ENCODE assay signal across 16 cellular contexts in the genomic region with DNA sequence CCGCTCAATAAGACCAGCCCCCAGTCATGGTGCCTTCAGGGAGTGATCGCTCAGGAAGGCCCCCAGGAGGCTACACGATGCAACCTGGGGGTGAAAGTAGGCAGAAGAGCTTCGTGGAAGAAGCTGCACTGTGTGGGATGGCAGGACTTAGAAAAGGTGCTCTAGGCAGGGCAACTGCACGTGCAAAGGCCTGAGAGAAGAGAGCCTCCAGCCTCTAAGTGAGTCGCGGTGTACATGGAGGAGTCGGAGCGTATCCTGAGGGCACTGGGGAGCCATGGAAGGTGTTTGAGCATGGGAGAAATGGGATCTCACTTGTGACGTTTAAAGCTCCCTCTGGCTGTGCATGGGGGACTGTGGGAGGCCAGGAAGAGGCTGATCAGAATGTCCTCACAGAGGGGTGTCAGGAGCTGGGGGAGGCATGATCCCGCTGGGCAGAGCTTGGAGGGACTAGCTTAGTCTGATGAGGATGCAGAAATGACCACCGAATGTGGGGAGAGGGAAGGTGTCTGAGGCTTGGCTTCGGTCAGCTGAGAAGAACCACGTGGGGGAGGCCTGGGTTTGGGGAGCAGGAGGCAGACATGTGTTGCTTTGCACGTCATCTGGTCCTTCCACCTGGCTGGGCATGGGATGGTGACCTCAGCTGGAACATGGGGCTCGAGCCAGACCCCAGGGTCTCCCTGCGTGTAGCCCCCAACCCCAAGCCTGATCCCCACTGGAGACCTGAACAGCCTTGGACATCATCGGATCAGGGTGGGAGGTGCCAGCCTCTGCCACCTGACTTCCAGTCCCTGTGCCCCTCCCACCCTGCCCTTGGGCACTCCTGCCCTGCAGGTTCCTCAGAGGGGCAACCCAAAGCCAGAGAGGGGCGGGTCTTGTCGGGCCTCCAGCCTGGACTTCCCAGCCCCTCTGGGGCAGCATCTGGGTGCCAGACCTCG. TPM values are rescaled to one million over a fixed set of nuclear protein-coding genes. Genes with fewer than 3 reads are reported as not detected.
DNase-seq lines count a peak whose midpoint lies in the region; ATAC-seq, FAIRE-seq and TF ChIP-seq lines count a peak whose summit lies in the region.
"Had no signal": no experiment of that assay in that cellular context is flagged by ENCODE, and none has a peak within 500 bp of the region (broad histone marks: within the 10 kb centered on the region; RNA-seq: fewer than 3 reads in every experiment).

No MANE protein-coding gene starts in this region.

- POLR2A ChIA-PET in H1 (lab: Charles Lee; ENCODE audit: partially characterized antibody) = interaction anchor here (1.0 to 9.4 kb wide), 6 partner anchors 9 to 424 kb away, joined by 3 to 109 read pairs (median 6); partner anchors contain the start of gene CIRBP
- POLR2A ChIA-PET in activated CD8-positive, alpha-beta T cell treated with anti-CD3 and anti-CD28 coated beads for 36 hours (lab: Charles Lee) = interaction anchor here (0.8 to 1.5 kb wide), 6 partner anchors 8 to 21 kb away, joined by 3 to 5 read pairs (median 4); no protein-coding TSS in a partner anchor
- POLR2A ChIA-PET in CD8-positive, alpha-beta memory T cell (lab: Charles Lee) = no interaction called here

- peaks cover 15% of the 10 kb centered on the region for H3K4me1 Mint-ChIP-seq in activated CD8-positive, alpha-beta T cell treated with anti-CD3 and anti-CD28 coated beads for 36 hours (ENCODE audit: low read depth)
- H3K4me1 Mint-ChIP-seq in CD8-positive, alpha-beta memory T cell = peaks cover 24 to 42% (median 24%) of the 10 kb centered on the region in 3 donors

- H3K4me1 ChIP-seq in H1 (replicated peaks in 1 of 4; ENCODE audit: control insufficient read depth in 3 of 4, insufficient read depth in 4 of 4, low read length in 3 of 4) = peaks cover 0 to 37% (median 28%) of the 10 kb centered on the region in 4 experiments; a peak in 6 of 7 replicates
- peaks cover 43 to 55% of the 10 kb centered on the region in 2 donors for H3K4me1 ChIP-seq in neuronal stem cell (ENCODE audit: control insufficient read depth in 2 of 2, insufficient read depth in 1 of 2, low read depth in 1 of 2, low read length in 2 of 2)
- H3K4me1 ChIP-seq in CD8-positive, alpha-beta memory T cell (ENCODE audit: insufficient read depth, low read length) = peaks cover 12% of the 10 kb centered on the region
- H3K4me1 ChIP-seq: psoas muscle had no signal

- H3K79me2 ChIP-seq in H1 (ENCODE audit: control insufficient read depth in 1 of 2, insufficient read depth in 2 of 2, low read length in 2 of 2) = no peaks in the 10 kb centered on the region

- peak overlapping the region; percentile 95 for H2BK15ac ChIP-seq in H1 (ENCODE audit: low read length)
- peak overlapping the region; percentile 22 for H2BK15ac ChIP-seq in neuronal stem cell (ENCODE audit: low read length)

- intact Hi-C loops in activated CD8-positive, alpha-beta T cell treated with anti-CD3 and anti-CD28 coated beads for 36 hours (cut with micrococcal nuclease) = no loop called here

- H3K9me3 ChIP-seq in H1 (ENCODE audit: insufficient read depth in 2 of 2, low read depth in 1 of 2, low read length in 1 of 2) (no peaks in the 10 kb centered on the region), neuronal stem cell (replicated peaks in 1 of 2; ENCODE audit: control insufficient read depth in 2 of 2, insufficient read depth in 1 of 2, low read depth in 1 of 2, low read length in 2 of 2) (no peaks in the 10 kb centered on the region)
- H3K9me3 ChIP-seq in CD8-positive, alpha-beta memory T cell (ENCODE audit: low read length) = no peaks in the 10 kb centered on the region
- H3K9me3 ChIP-seq: psoas muscle had no signal

- H3K4me3 Mint-ChIP-seq in activated CD8-positive, alpha-beta T cell treated with anti-CD3 and anti-CD28 coated beads for 36 hours = no peak overlapping the region
- peak overlapping the region in 1 of 7 donors; percentile 21 for H3K4me3 Mint-ChIP-seq in CD8-positive, alpha-beta memory T cell
- H3K4me3 Mint-ChIP-seq: activated naive CD8-positive, alpha-beta T cell treated with anti-CD3 and anti-CD28 coated beads, Interleukin-2, amount 10 ng/mL, durations not matched to agents 7 days and 5 days had no signal

- peak; percentile 63 for DNase-seq in G401 (ENCODE audit: low spot score)
- DNase-seq in H1 (ENCODE audit: low read depth in 1 of 2, low spot score in 2 of 2) = no peak
- no peak for DNase-seq in neuronal stem cell (ENCODE audit: low spot score)
- no peak for DNase-seq in NCI-H510A treated with DMSO at 0.1 percent for 48 hours (lab: John Stamatoyannopoulos, UW)
- no peak for DNase-seq in activated CD8-positive, alpha-beta T cell treated with anti-CD3 and anti-CD28 coated beads for 36 hours
- no peak for DNase-seq in CD8-positive, alpha-beta memory T cell
- DNase-seq: activated CD8-positive, alpha-beta memory T cell treated with anti-CD3 and anti-CD28 coated beads, Interleukin-2, amount 50 U/mL, for 4 hours; activated naive CD8-positive, alpha-beta T cell treated with anti-CD3 and anti-CD28 coated beads, Interleukin-2, amount 10 ng/mL, durations not matched to agents 7 days and 5 days; left colon; NCI-H1105; NCI-H510A; psoas muscle; T-helper 1 cell had no signal

- H3K56ac ChIP-seq in H1 (replicated peaks; ENCODE audit: insufficient read length, low read depth, low read length) = no peak overlapping the region

- no peak for TF ChIP-seq RAD21 in H1 (IDR thresholded peaks at IDR 0.05 in 1 of 2, conservative IDR thresholded peaks at IDR 0.05 in 1 of 2; ENCODE audit: low read depth in 2 of 2, low read length in 2 of 2)

- ATAC-seq in SK-N-SH treated with all-trans-retinoic acid at 6 μM for 48 hours = no peak
- ATAC-seq in activated CD8-positive, alpha-beta T cell treated with anti-CD3 and anti-CD28 coated beads for 36 hours = no peak
- ATAC-seq: left colon, psoas muscle had no signal

- H2BK120ac ChIP-seq in H1 (replicated peaks; ENCODE audit: low read depth, low read length) = no peak overlapping the region
- H2BK120ac ChIP-seq in neuronal stem cell (ENCODE audit: low read depth, low read length) = peak overlapping the region; percentile 2

- H4K20me1 ChIP-seq in H1 (replicated peaks in 1 of 2; ENCODE audit: control insufficient read depth in 1 of 2, insufficient read depth in 2 of 2, low read length in 2 of 2) = peaks cover 13 to 14% of the 10 kb centered on the region in 2 experiments

- no peaks in the 10 kb centered on the region for H3K9me3 Mint-ChIP-seq in activated CD8-positive, alpha-beta T cell treated with anti-CD3 and anti-CD28 coated beads for 36 hours
- H3K9me3 Mint-ChIP-seq in CD8-positive, alpha-beta memory T cell = peaks cover 0 to 2% (median 0%) of the 10 kb centered on the region in 5 donors
- H3K9me3 Mint-ChIP-seq: activated naive CD8-positive, alpha-beta T cell treated with anti-CD3 and anti-CD28 coated beads, Interleukin-2, amount 10 ng/mL, durations not matched to agents 7 days and 5 days had no signal

- H3K23ac ChIP-seq in H1 (ENCODE audit: insufficient read length) = no peak overlapping the region
- H3K23ac ChIP-seq in neuronal stem cell (ENCODE audit: low read depth, low read length, poor library complexity) = no peak overlapping the region

- no peaks in the 10 kb centered on the region for H3K36me3 Mint-ChIP-seq in activated CD8-positive, alpha-beta T cell treated with anti-CD3 and anti-CD28 coated beads for 36 hours (ENCODE audit: low read depth)
- no peaks in the 10 kb centered on the region for H3K36me3 Mint-ChIP-seq in CD8-positive, alpha-beta memory T cell
- H3K36me3 Mint-ChIP-seq: activated naive CD8-positive, alpha-beta T cell treated with anti-CD3 and anti-CD28 coated beads, Interleukin-2, amount 10 ng/mL, durations not matched to agents 7 days and 5 days had no signal

- H3K23me2 ChIP-seq in H1 (ENCODE audit: low read depth, low read length) = peaks cover 7% of the 10 kb centered on the region; the same call in 1 of the 2 replicates

- 79% methylated on average over 20 of the region's 21 CpGs; no CpG with 5 or more reads in 1 of the 2 experiments for WGBS in H1 (ENCODE audit: extremely low coverage in 1 of 2, insufficient coverage in 1 of 2, insufficient read length in 1 of 2, insufficient replicate concordance in 2 of 2, low coverage in 1 of 2, low lambda C conversion rate in 2 of 2, missing lambda C conversion rate in 1 of 2), 2 experiments
- WGBS in neuronal stem cell (ENCODE audit: extremely low coverage in 2 of 2, insufficient read length in 2 of 2, insufficient replicate concordance in 1 of 2), 2 donors = no CpG with 5 or more reads among the region's 21 CpGs

- no peak overlapping the region; a peak in 2 of 7 replicates for H3K9ac ChIP-seq in H1 (replicated peaks in 1 of 4; ENCODE audit: extremely low read depth in 1 of 4, low read depth in 3 of 4, low read length in 3 of 4)
- H3K9ac ChIP-seq in neuronal stem cell (ENCODE audit: low read depth, low read length, poor library complexity) = peak overlapping the region; percentile 64

- H3K27me3 ChIP-seq in H1 (replicated peaks in 1 of 4; ENCODE audit: control insufficient read depth in 3 of 4, extremely low read depth in 1 of 4, insufficient read depth in 3 of 4, low read length in 3 of 4) (peaks cover 34 to 59% (median 55%) of the 10 kb centered on the region in 4 experiments), neuronal stem cell (ENCODE audit: control insufficient read depth in 3 of 3, insufficient read depth in 3 of 3, low read depth in 1 of 3, low read length in 3 of 3) (peaks cover 0 to 14% (median 0%) of the 10 kb centered on the region in 3 experiments)
- H3K27me3 ChIP-seq in CD8-positive, alpha-beta memory T cell (ENCODE audit: insufficient read depth, low read length, poor library complexity, severe bottlenecking) = peaks cover 70% of the 10 kb centered on the region

- H4K8ac ChIP-seq in H1 (ENCODE audit: extremely low read depth, insufficient read depth, low read length) = peak overlapping the region; percentile 78; the same call in 1 of the 2 replicates
- H4K8ac ChIP-seq in neuronal stem cell (ENCODE audit: low read depth, low read length) = no peak overlapping the region

- in situ Hi-C loops in G401 (cut with HindIII; ENCODE audit: low sequenced_read_pairs) = no loop called here

- FAIRE-seq in H1 (lab: Jason Lieb, UNC) = no peak
- FAIRE-seq: H54 had no signal

- H2BK12ac ChIP-seq in H1 (ENCODE audit: low read depth, low read length) (peak overlapping the region; percentile 85; the same call in 1 of the 2 replicates), neuronal stem cell (ENCODE audit: low read length) (peak overlapping the region; percentile 33)

- H3K27ac Mint-ChIP-seq in activated CD8-positive, alpha-beta T cell treated with anti-CD3 and anti-CD28 coated beads for 36 hours = no peak overlapping the region
- H3K27ac Mint-ChIP-seq in CD8-positive, alpha-beta memory T cell = peak overlapping the region in 2 of 8 donors; percentile 31 to 35
- H3K27ac Mint-ChIP-seq: activated naive CD8-positive, alpha-beta T cell treated with anti-CD3 and anti-CD28 coated beads, Interleukin-2, amount 10 ng/mL, durations not matched to agents 7 days and 5 days had no signal

- H3K79me1 ChIP-seq in H1 (ENCODE audit: low read depth, low read length) = no peaks in the 10 kb centered on the region
- peaks cover 13% of the 10 kb centered on the region for H3K79me1 ChIP-seq in neuronal stem cell (ENCODE audit: low read depth, low read length)

- H4K91ac ChIP-seq in H1 (replicated peaks; ENCODE audit: insufficient read length, low read length) (peak overlapping the region; percentile 76), neuronal stem cell (ENCODE audit: low read depth, low read length, poor library complexity) (peak overlapping the region; percentile 50)

- H2BK20ac ChIP-seq in H1 (ENCODE audit: low read length) = 0 out of 2 replicates have a peak overlapping the region, but pooled peaks have one; percentile 61

- peak overlapping the region in 2 of 4 experiments; percentile 43 to 60; a peak in 4 of 8 replicates for H3K4me3 ChIP-seq in H1 (ENCODE audit: extremely low read depth in 1 of 4, insufficient read depth in 2 of 4, low read depth in 3 of 4, low read length in 4 of 4)
- peak overlapping the region; percentile 75 to 77 for H3K4me3 ChIP-seq in neuronal stem cell (ENCODE audit: low read length in 2 of 2)
- H3K4me3 ChIP-seq in CD8-positive, alpha-beta memory T cell (ENCODE audit: low read length) = no peak overlapping the region
- H3K4me3 ChIP-seq: psoas muscle had no signal

- H4K5ac ChIP-seq in H1 (ENCODE audit: insufficient read length, low read depth, low read length) = peak overlapping the region; percentile 25

- no peak for TF ChIP-seq POLR2A in H1 (IDR thresholded peaks at IDR 0.05; ENCODE audit: control extremely low read depth in 1 of 2, low read depth in 2 of 2, low read length in 2 of 2)

- no peak overlapping the region for H3K14ac ChIP-seq in H1 (ENCODE audit: insufficient read length)
- peak overlapping the region; percentile 10 for H3K14ac ChIP-seq in neuronal stem cell (ENCODE audit: low read length)

- H2BK5ac ChIP-seq in H1 (ENCODE audit: low read depth, low read length) (no peak overlapping the region), neuronal stem cell (ENCODE audit: low read length) (peak overlapping the region; percentile 35)

- no peak for TF ChIP-seq EP300 in H1 (IDR thresholded peaks at IDR 0.05; ENCODE audit: borderline replicate concordance in 1 of 2, low read depth in 2 of 2, low read length in 2 of 2)

- peaks cover 69% of the 10 kb centered on the region for H3K27me3 Mint-ChIP-seq in activated CD8-positive, alpha-beta T cell treated with anti-CD3 and anti-CD28 coated beads for 36 hours
- H3K27me3 Mint-ChIP-seq in CD8-positive, alpha-beta memory T cell = peaks cover 57 to 64% of the 10 kb centered on the region in 2 donors

- H3K36me3 ChIP-seq in H1 (ENCODE audit: control insufficient read depth in 2 of 4, insufficient read depth in 4 of 4, low read length in 3 of 4) = no peaks in the 10 kb centered on the region
- H3K36me3 ChIP-seq in neuronal stem cell (replicated peaks in 1 of 2; ENCODE audit: control insufficient read depth in 2 of 2, insufficient read depth in 2 of 2, low read length in 2 of 2) = peaks cover 2 to 35% of the 10 kb centered on the region in 2 donors
- H3K36me3 ChIP-seq in CD8-positive, alpha-beta memory T cell (ENCODE audit: insufficient read depth, low read length) = no peaks in the 10 kb centered on the region

- H2AFZ ChIP-seq in H1 (ENCODE audit: low read length) = no peak overlapping the region
- no peak overlapping the region for H2AFZ ChIP-seq in neuronal stem cell (ENCODE audit: low read length)

- no peak for TF ChIP-seq CTCF in H1 (IDR thresholded peaks at IDR 0.05; ENCODE audit: control extremely low read depth in 1 of 3, insufficient read depth in 1 of 3, low read depth in 1 of 3, low read length in 3 of 3)
- no peak for TF ChIP-seq CTCF in activated CD8-positive, alpha-beta T cell treated with anti-CD3 and anti-CD28 coated beads for 36 hours (IDR thresholded peaks at IDR 0.05)

- H3K4me2 ChIP-seq in H1 (ENCODE audit: insufficient read depth in 1 of 2, low read depth in 2 of 2, low read length in 2 of 2) (peak overlapping the region; percentile 49 to 55), neuronal stem cell (ENCODE audit: insufficient read depth, low read length, poor library complexity, severe bottlenecking) (peak overlapping the region; percentile 88)

- no peak overlapping the region for H3K4ac ChIP-seq in H1 (replicated peaks; ENCODE audit: insufficient read length, low read depth, low read length)
- no peak overlapping the region for H3K4ac ChIP-seq in neuronal stem cell (ENCODE audit: low read length)

- H2AK5ac ChIP-seq in H1 (ENCODE audit: low read depth, low read length) (no peak overlapping the region), neuronal stem cell (ENCODE audit: low read depth, low read length) (peak overlapping the region; percentile 98)

- CTCF ChIA-PET in H1 (lab: Charles Lee; ENCODE audit: partially characterized antibody) = interaction anchor here (1.0 to 1.2 kb wide), 2 partner anchors 14 to 15 kb away, joined by 4 to 5 read pairs; no protein-coding TSS in a partner anchor
- CTCF ChIA-PET in activated CD8-positive, alpha-beta T cell treated with anti-CD3 and anti-CD28 coated beads for 36 hours (lab: Charles Lee) = interaction anchor here (1.2 kb wide), 1 partner anchor 25 kb away, joined by 3 read pairs; no protein-coding TSS in a partner anchor
- CTCF ChIA-PET in CD8-positive, alpha-beta memory T cell (lab: Charles Lee) = interaction anchor here (1.5 kb wide), 1 partner anchor 79 kb away, joined by 3 read pairs; no protein-coding TSS in a partner anchor

- no peak overlapping the region; the same call in 1 of the 2 replicates for H3K18ac ChIP-seq in H1 (ENCODE audit: extremely low read depth, low read length)
- H3K18ac ChIP-seq in neuronal stem cell (ENCODE audit: low read length) = peak overlapping the region; percentile 63

- H3K27ac ChIP-seq in H1 (ENCODE audit: low read depth, low read length) (no peak overlapping the region), neuronal stem cell (replicated peaks; ENCODE audit: low read length) (peak overlapping the region; percentile 60)
- H3K27ac ChIP-seq in CD8-positive, alpha-beta memory T cell (ENCODE audit: low read depth, low read length) = no peak overlapping the region
- H3K27ac ChIP-seq: psoas muscle had no signal

RNA-seq across cellular contexts. Expression of gene APC2, which starts 1.1 kb away (rescaled TPM):
- 13.4 and 15.4 TPM in 2 replicates for total RNA-seq in G401 (2014; rRNA removed; shearing (Covaris generic))
- 3.7 and 4.1 TPM in 2 replicates for total RNA-seq in H1 (2021; fragmentation: NEBNext Ultra II Directional; extraction: Animal tissue kit (Norgen Biotek cat#: 25700))
- 1.3 and 3.3 TPM in 2 replicates for polyA plus RNA-seq in H1 (2011; rRNA removed)
- polyA plus RNA-seq in H1 (2011; cell fraction: cytosol; rRNA removed) = 3.6 TPM
- 12.1 TPM for polyA plus RNA-seq in H1 (2011; cell fraction: nucleus; rRNA removed)
- 1.2 to 2.5 TPM (median 1.6 TPM) in 4 replicates for polyA plus RNA-seq in H1 (2012, experiment 1 of 2)
- polyA plus RNA-seq in H1 (2012, experiment 2 of 2) = 0.91 TPM
- 0.39 TPM for polyA plus RNA-seq in H1 (2013, experiment 1 of 2)
- 0.31 TPM for polyA plus RNA-seq in H1 (2013, experiment 2 of 2)
- 3.3 and 4.3 TPM in 2 replicates for polyA minus RNA-seq in H1 (2011; rRNA and poly(A)+ RNA removed)
- 7.2 TPM for polyA minus RNA-seq in H1 (2011; cell fraction: cytosol; rRNA and poly(A)+ RNA removed)
- 16.9 TPM for polyA minus RNA-seq in H1 (2011; cell fraction: nucleus; rRNA and poly(A)+ RNA removed)
- 3.4 TPM for polyA plus RNA-seq in neuronal stem cell (2013, experiment 1 of 2)
- 3.9 TPM for polyA plus RNA-seq in neuronal stem cell (2013, experiment 2 of 2)
- total RNA-seq in activated CD8-positive, alpha-beta T cell treated with anti-CD3 and anti-CD28 coated beads for 36 hours = under 1 TPM; 0.07 to 0.29 TPM
- under 1 TPM; 0.09 to 0.11 TPM for total RNA-seq in CD8-positive, alpha-beta memory T cell
- polyA plus RNA-seq in CD8-positive, alpha-beta memory T cell = not detected
- total RNA-seq: epithelial cell of proximal tubule had no signal

RNA-seq across cellular contexts. Expression of gene RPS15, which starts 12.8 kb away (rescaled TPM):
- total RNA-seq in G401 (2014; rRNA removed; shearing (Covaris generic)) = 1,108 and 1,164 TPM in 2 replicates
- total RNA-seq in H1 (2021; fragmentation: NEBNext Ultra II Directional; extraction: Animal tissue kit (Norgen Biotek cat#: 25700)) = 1,562 and 1,589 TPM in 2 replicates
- 3,890 and 4,770 TPM in 2 replicates for polyA plus RNA-seq in H1 (2011; rRNA removed)
- polyA plus RNA-seq in H1 (2011; cell fraction: cytosol; rRNA removed) = 4,361 TPM
- 2,705 TPM for polyA plus RNA-seq in H1 (2011; cell fraction: nucleus; rRNA removed)
- polyA plus RNA-seq in H1 (2012, experiment 1 of 2) = 2,291 to 3,052 TPM (median 2,740 TPM) in 4 replicates
- polyA plus RNA-seq in H1 (2012, experiment 2 of 2) = 8,937 TPM
- 2,700 TPM for polyA plus RNA-seq in H1 (2013, experiment 1 of 2)
- 2,703 TPM for polyA plus RNA-seq in H1 (2013, experiment 2 of 2)
- 313 and 344 TPM in 2 replicates for polyA minus RNA-seq in H1 (2011; rRNA and poly(A)+ RNA removed)
- 991 TPM for polyA minus RNA-seq in H1 (2011; cell fraction: cytosol; rRNA and poly(A)+ RNA removed)
- 590 TPM for polyA minus RNA-seq in H1 (2011; cell fraction: nucleus; rRNA and poly(A)+ RNA removed)
- polyA plus RNA-seq in neuronal stem cell (2013, experiment 1 of 2) = 3,965 TPM
- polyA plus RNA-seq in neuronal stem cell (2013, experiment 2 of 2) = 3,732 TPM
- total RNA-seq in activated CD8-positive, alpha-beta T cell treated with anti-CD3 and anti-CD28 coated beads for 36 hours = 1,000 to 10,000 TPM; 1,854 to 1,879 TPM
- 1,000 to 10,000 TPM; 1,485 to 1,540 TPM for total RNA-seq in CD8-positive, alpha-beta memory T cell
- 2,756 TPM for polyA plus RNA-seq in CD8-positive, alpha-beta memory T cell

RNA-seq across cellular contexts. Expression of gene C19orf25, which starts 28.0 kb away (rescaled TPM):
- 86.7 and 90.0 TPM in 2 replicates for total RNA-seq in G401 (2014; rRNA removed; shearing (Covaris generic))
- 41.3 and 41.4 TPM in 2 replicates for total RNA-seq in H1 (2021; fragmentation: NEBNext Ultra II Directional; extraction: Animal tissue kit (Norgen Biotek cat#: 25700))
- 67.4 and 92.2 TPM in 2 replicates for polyA plus RNA-seq in H1 (2011; rRNA removed)
- 63.6 TPM for polyA plus RNA-seq in H1 (2011; cell fraction: cytosol; rRNA removed)
- 64.5 TPM for polyA plus RNA-seq in H1 (2011; cell fraction: nucleus; rRNA removed)
- 25.3 to 39.5 TPM (median 37.9 TPM) in 4 replicates for polyA plus RNA-seq in H1 (2012, experiment 1 of 2)
- polyA plus RNA-seq in H1 (2012, experiment 2 of 2) = 36.7 TPM
- polyA plus RNA-seq in H1 (2013, experiment 1 of 2) = 39.5 TPM
- polyA plus RNA-seq in H1 (2013, experiment 2 of 2) = 40.6 TPM
- polyA minus RNA-seq in H1 (2011; rRNA and poly(A)+ RNA removed) = 12.2 and 15.1 TPM in 2 replicates
- 22.1 TPM for polyA minus RNA-seq in H1 (2011; cell fraction: cytosol; rRNA and poly(A)+ RNA removed)
- polyA minus RNA-seq in H1 (2011; cell fraction: nucleus; rRNA and poly(A)+ RNA removed) = 35.7 TPM
- 22.9 TPM for polyA plus RNA-seq in neuronal stem cell (2013, experiment 1 of 2)
- polyA plus RNA-seq in neuronal stem cell (2013, experiment 2 of 2) = 21.4 TPM
- total RNA-seq in activated CD8-positive, alpha-beta T cell treated with anti-CD3 and anti-CD28 coated beads for 36 hours = 10 to 100 TPM; 21.3 to 21.5 TPM
- 10 to 100 TPM; 36.9 to 41.4 TPM for total RNA-seq in CD8-positive, alpha-beta memory T cell
- polyA plus RNA-seq in CD8-positive, alpha-beta memory T cell = 56.7 TPM

RNA-seq across cellular contexts. Expression of gene PCSK4, which starts 39.1 kb away (rescaled TPM):
- 1.8 and 9.2 TPM in 2 replicates for total RNA-seq in G401 (2014; rRNA removed; shearing (Covaris generic))
- total RNA-seq in H1 (2021; fragmentation: NEBNext Ultra II Directional; extraction: Animal tissue kit (Norgen Biotek cat#: 25700)) = 9.7 and 9.8 TPM in 2 replicates
- 10.7 and 18.3 TPM in 2 replicates for polyA plus RNA-seq in H1 (2011; rRNA removed)
- 13.4 TPM for polyA plus RNA-seq in H1 (2011; cell fraction: cytosol; rRNA removed)
- 104 TPM for polyA plus RNA-seq in H1 (2011; cell fraction: nucleus; rRNA removed)
- polyA plus RNA-seq in H1 (2012, experiment 1 of 2) = 7.7 to 16.1 TPM (median 11.6 TPM) in 4 replicates
- 5.0 TPM for polyA plus RNA-seq in H1 (2012, experiment 2 of 2)
- polyA plus RNA-seq in H1 (2013, experiment 1 of 2) = 8.5 TPM
- polyA plus RNA-seq in H1 (2013, experiment 2 of 2) = 5.6 TPM
- 1.6 and 1.9 TPM in 2 replicates for polyA minus RNA-seq in H1 (2011; rRNA and poly(A)+ RNA removed)
- polyA minus RNA-seq in H1 (2011; cell fraction: cytosol; rRNA and poly(A)+ RNA removed) = 8.1 TPM
- polyA minus RNA-seq in H1 (2011; cell fraction: nucleus; rRNA and poly(A)+ RNA removed) = 14.3 TPM
- 8.3 TPM for polyA plus RNA-seq in neuronal stem cell (2013, experiment 1 of 2)
- 7.9 TPM for polyA plus RNA-seq in neuronal stem cell (2013, experiment 2 of 2)
- total RNA-seq in activated CD8-positive, alpha-beta T cell treated with anti-CD3 and anti-CD28 coated beads for 36 hours = 1 to 10 TPM; 4.4 to 4.7 TPM
- total RNA-seq in CD8-positive, alpha-beta memory T cell = 1 to 10 TPM; 1.0 to 1.3 TPM
- polyA plus RNA-seq in CD8-positive, alpha-beta memory T cell = 1.0 TPM

RNA-seq across cellular contexts. Expression of gene REEP6, which starts 40.0 kb away (rescaled TPM):
- total RNA-seq in G401 (2014; rRNA removed; shearing (Covaris generic)) = 18.4 and 20.6 TPM in 2 replicates
- total RNA-seq in H1 (2021; fragmentation: NEBNext Ultra II Directional; extraction: Animal tissue kit (Norgen Biotek cat#: 25700)) = 12.6 and 13.4 TPM in 2 replicates
- 20.7 and 31.4 TPM in 2 replicates for polyA plus RNA-seq in H1 (2011; rRNA removed)
- polyA plus RNA-seq in H1 (2011; cell fraction: cytosol; rRNA removed) = 12.6 TPM
- polyA plus RNA-seq in H1 (2011; cell fraction: nucleus; rRNA removed) = 14.4 TPM
- polyA plus RNA-seq in H1 (2012, experiment 1 of 2) = 8.7 to 19.5 TPM (median 15.4 TPM) in 4 replicates
- polyA plus RNA-seq in H1 (2012, experiment 2 of 2) = 12.8 TPM
- 17.9 TPM for polyA plus RNA-seq in H1 (2013, experiment 1 of 2)
- polyA plus RNA-seq in H1 (2013, experiment 2 of 2) = 25.1 TPM
- polyA minus RNA-seq in H1 (2011; rRNA and poly(A)+ RNA removed) = 4.2 and 5.5 TPM in 2 replicates
- polyA minus RNA-seq in H1 (2011; cell fraction: cytosol; rRNA and poly(A)+ RNA removed) = 13.8 TPM
- 6.6 TPM for polyA minus RNA-seq in H1 (2011; cell fraction: nucleus; rRNA and poly(A)+ RNA removed)
- 18.0 TPM for polyA plus RNA-seq in neuronal stem cell (2013, experiment 1 of 2)
- polyA plus RNA-seq in neuronal stem cell (2013, experiment 2 of 2) = 17.5 TPM
- 1 to 10 TPM; 2.0 to 2.4 TPM for total RNA-seq in activated CD8-positive, alpha-beta T cell treated with anti-CD3 and anti-CD28 coated beads for 36 hours
- 1 to 10 TPM; 1.8 to 2.0 TPM for total RNA-seq in CD8-positive, alpha-beta memory T cell
- polyA plus RNA-seq in CD8-positive, alpha-beta memory T cell = 4.5 TPM
